Comparison of ENCODE assay signal across 1 cellular context in the genomic region with DNA sequence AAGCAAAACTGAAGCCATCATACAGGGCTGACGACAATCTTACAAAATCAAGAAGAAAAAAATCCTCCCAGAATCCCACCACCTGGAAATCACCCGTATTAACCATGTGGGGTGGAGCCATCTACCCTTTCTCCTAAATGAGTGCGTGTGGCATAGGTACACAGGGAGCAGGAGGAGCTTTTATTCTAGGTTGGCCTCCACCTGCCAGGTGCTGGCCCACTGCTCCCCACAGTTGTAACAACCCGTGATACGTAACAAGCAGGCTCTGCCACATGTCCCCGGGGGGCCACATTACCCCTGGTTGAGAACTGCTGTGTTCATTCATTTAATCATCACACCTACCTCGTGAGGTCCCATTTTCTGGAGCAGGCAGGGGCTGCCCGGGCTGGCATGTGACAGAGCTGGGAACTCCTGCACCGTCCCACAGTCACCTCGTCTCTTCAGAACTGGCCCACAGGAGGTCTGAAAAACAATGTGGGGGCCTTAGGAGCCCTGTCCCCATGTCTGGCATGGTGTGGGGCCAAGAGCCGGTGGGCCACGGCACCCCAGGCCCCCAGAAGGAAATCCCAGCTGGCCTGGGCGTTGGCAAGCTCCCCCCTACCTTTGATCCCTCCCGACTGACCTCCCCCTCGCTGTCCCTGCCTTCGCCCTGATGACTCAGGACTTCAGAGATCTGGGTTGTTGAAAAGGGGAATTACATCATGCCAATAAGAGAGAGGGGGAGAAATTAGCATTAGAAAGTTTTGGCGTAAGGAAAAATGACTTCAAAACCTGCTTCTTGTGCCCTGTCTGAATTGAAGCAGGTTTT.
TF ChIP-seq lines count a peak whose summit lies in the region.

No MANE protein-coding gene starts in this region.

TF ChIP-seq in HepG2, 621 proteins besides CTCF, POLR2A, EP300 and RAD21 (continued from another document and continues in another):
- no peak; the same call in 1 of the 2 replicates for TF ChIP-seq ZXDC (CRISPR knock-in tag; IDR thresholded peaks at IDR 0.05)
- peak; percentile 55; the same call in 1 of the 2 replicates for TF ChIP-seq PPARG (CRISPR knock-in tag; conservative IDR thresholded peaks at IDR 0.05)
- TF ChIP-seq, protein P1, sequence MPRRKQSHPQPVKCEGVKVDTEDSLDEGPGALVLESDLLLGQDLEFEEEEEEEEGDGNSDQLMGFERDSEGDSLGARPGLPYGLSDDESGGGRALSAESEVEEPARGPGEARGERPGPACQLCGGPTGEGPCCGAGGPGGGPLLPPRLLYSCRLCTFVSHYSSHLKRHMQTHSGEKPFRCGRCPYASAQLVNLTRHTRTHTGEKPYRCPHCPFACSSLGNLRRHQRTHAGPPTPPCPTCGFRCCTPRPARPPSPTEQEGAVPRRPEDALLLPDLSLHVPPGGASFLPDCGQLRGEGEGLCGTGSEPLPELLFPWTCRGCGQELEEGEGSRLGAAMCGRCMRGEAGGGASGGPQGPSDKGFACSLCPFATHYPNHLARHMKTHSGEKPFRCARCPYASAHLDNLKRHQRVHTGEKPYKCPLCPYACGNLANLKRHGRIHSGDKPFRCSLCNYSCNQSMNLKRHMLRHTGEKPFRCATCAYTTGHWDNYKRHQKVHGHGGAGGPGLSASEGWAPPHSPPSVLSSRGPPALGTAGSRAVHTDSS (CRISPR knock-in tag; conservative IDR thresholded peaks at IDR 0.05): no peak
- TF ChIP-seq GLI4 (CRISPR knock-in tag; IDR thresholded peaks at IDR 0.05; ENCODE audit: borderline replicate concordance): no peak
- no peak; the same call in 1 of the 2 replicates for TF ChIP-seq ZBTB25 (CRISPR knock-in tag; IDR thresholded peaks at IDR 0.05)
- peak; percentile 0; the same call in 1 of the 2 replicates for TF ChIP-seq ZNF451 (CRISPR knock-in tag; IDR thresholded peaks at IDR 0.05)
- 0 out of 2 replicates have a peak, but pooled peaks have one; percentile 5 for TF ChIP-seq GMEB1 (CRISPR knock-in tag; IDR thresholded peaks at IDR 0.05; ENCODE audit: borderline replicate concordance)
- no peak for TF ChIP-seq HCFC1 (IDR thresholded peaks at IDR 0.05; ENCODE audit: low read depth, low read length)
- no peak for TF ChIP-seq NFRKB (IDR thresholded peaks at IDR 0.05)
- peak; percentile 65; the same call in 1 of the 2 replicates for TF ChIP-seq DPF2 (CRISPR knock-in tag; IDR thresholded peaks at IDR 0.05; ENCODE audit: borderline replicate concordance, low read depth)
- TF ChIP-seq ZSCAN29 (CRISPR knock-in tag; conservative IDR thresholded peaks at IDR 0.05): peak; percentile 78; the same call in 1 of the 2 replicates
- TF ChIP-seq SMARCC2 (IDR thresholded peaks at IDR 0.05): no peak
- TF ChIP-seq, protein P2, sequence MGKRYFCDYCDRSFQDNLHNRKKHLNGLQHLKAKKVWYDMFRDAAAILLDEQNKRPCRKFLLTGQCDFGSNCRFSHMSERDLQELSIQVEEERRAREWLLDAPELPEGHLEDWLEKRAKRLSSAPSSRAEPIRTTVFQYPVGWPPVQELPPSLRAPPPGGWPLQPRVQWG (CRISPR knock-in tag; IDR thresholded peaks at IDR 0.05; ENCODE audit: borderline replicate concordance, low read depth): no peak
- no peak for TF ChIP-seq FOXP1 (IDR thresholded peaks at IDR 0.05)
- TF ChIP-seq FOXP1 (CRISPR knock-in tag; IDR thresholded peaks at IDR 0.05): 0 out of 2 replicates have a peak, but pooled peaks have one; percentile 12
- no peak for TF ChIP-seq ZSCAN9 (CRISPR knock-in tag; IDR thresholded peaks at IDR 0.05; ENCODE audit: borderline replicate concordance)
- 0 out of 2 replicates have a peak, but pooled peaks have one; percentile 18 for TF ChIP-seq GATA4 (IDR thresholded peaks at IDR 0.05; ENCODE audit: borderline replicate concordance, low read depth)
- TF ChIP-seq TP53 (CRISPR knock-in tag; conservative IDR thresholded peaks at IDR 0.05): no peak
- TF ChIP-seq ZNF407 (CRISPR knock-in tag; IDR thresholded peaks at IDR 0.05; ENCODE audit: not compliant biosample characterization): no peak
- no peak for TF ChIP-seq SYNCRIP (IDR thresholded peaks at IDR 0.05; ENCODE audit: insufficient read depth, low read depth, low read length)
- 0 out of 2 replicates have a peak, but pooled peaks have one; percentile 43 for TF ChIP-seq ZBTB38 (CRISPR knock-in tag; IDR thresholded peaks at IDR 0.05)
- no peak for TF ChIP-seq MXI1 (IDR thresholded peaks at IDR 0.05; ENCODE audit: borderline replicate concordance, low read depth, low read length)
- TF ChIP-seq HNRNPL (IDR thresholded peaks at IDR 0.05; ENCODE audit: low read depth, low read length): 0 out of 2 replicates have a peak, but pooled peaks have one; percentile 42
- no peak for TF ChIP-seq U2AF2 (IDR thresholded peaks at IDR 0.05; ENCODE audit: low read depth, low read length)
- 0 out of 2 replicates have a peak, but pooled peaks have one; percentile 39 for TF ChIP-seq TARDBP (CRISPR knock-in tag; IDR thresholded peaks at IDR 0.05)
- TF ChIP-seq GATAD2A (CRISPR knock-in tag; IDR thresholded peaks at IDR 0.05): peak; percentile 92
- TF ChIP-seq SALL1 (CRISPR knock-in tag; IDR thresholded peaks at IDR 0.05): peak; percentile 70
- TF ChIP-seq, protein P3, sequence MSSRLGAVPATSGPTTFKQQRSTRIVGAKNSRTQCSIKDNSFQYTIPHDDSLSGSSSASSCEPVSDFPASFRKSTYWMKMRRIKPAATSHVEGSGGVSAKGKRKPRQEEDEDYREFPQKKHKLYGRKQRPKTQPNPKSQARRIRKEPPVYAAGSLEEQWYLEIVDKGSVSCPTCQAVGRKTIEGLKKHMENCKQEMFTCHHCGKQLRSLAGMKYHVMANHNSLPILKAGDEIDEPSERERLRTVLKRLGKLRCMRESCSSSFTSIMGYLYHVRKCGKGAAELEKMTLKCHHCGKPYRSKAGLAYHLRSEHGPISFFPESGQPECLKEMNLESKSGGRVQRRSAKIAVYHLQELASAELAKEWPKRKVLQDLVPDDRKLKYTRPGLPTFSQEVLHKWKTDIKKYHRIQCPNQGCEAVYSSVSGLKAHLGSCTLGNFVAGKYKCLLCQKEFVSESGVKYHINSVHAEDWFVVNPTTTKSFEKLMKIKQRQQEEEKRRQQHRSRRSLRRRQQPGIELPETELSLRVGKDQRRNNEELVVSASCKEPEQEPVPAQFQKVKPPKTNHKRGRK (CRISPR knock-in tag; IDR thresholded peaks at IDR 0.05): no peak
- TF ChIP-seq ZNF329 (CRISPR knock-in tag; IDR thresholded peaks at IDR 0.05; ENCODE audit: low read depth): no peak
- TF ChIP-seq ZNF614 (CRISPR knock-in tag; IDR thresholded peaks at IDR 0.05; ENCODE audit: borderline replicate concordance): no peak
- TF ChIP-seq NONO (IDR thresholded peaks at IDR 0.05): no peak
- TF ChIP-seq NONO (CRISPR knock-in tag; conservative IDR thresholded peaks at IDR 0.05): 0 out of 2 replicates have a peak, but pooled peaks have one; percentile 39
- no peak for TF ChIP-seq GPBP1L1 (CRISPR knock-in tag; IDR thresholded peaks at IDR 0.05)
- no peak for TF ChIP-seq TEAD3 (CRISPR knock-in tag; optimal IDR thresholded peaks at IDR 0.05; ENCODE audit: borderline replicate concordance)
